Comparison of ENCODE assay signal across 8 cellular contexts in genomic region chr9:129035838-129036237, GRCh38. TPM values are rescaled to one million over a fixed set of nuclear protein-coding genes. Genes with fewer than 3 reads are reported as not detected.
DNase-seq lines count a peak whose midpoint lies in the region; ATAC-seq and TF ChIP-seq lines count a peak whose summit lies in the region.
"Not testable (repeated sequence)": the region's sequence is repeated elsewhere in the genome, so short reads cannot be mapped to it uniquely, and the experiment has no call there.

No MANE protein-coding gene starts in this region.

- peak overlapping the region; percentile 93 for H3K4me2 ChIP-seq in fibroblast of lung (ENCODE audit: extremely low read depth, insufficient read depth, low read length)

- not testable (repeated sequence) for H3K9me3 ChIP-seq in fibroblast of lung (ENCODE audit: control insufficient read depth, insufficient read depth, low read depth, low read length); lower lobe of right lung; psoas muscle; aorta (ENCODE audit: control insufficient read depth, low read length)

- H3K27ac ChIP-seq in fibroblast of lung (ENCODE audit: insufficient read depth, low read length) (peak overlapping the region; percentile 44), lower lobe of right lung (peak overlapping the region; percentile 84), psoas muscle (peak overlapping the region; percentile 89), aorta (ENCODE audit: low read depth in 1 of 2, low read length in 2 of 2) (peak overlapping the region in 1 of 2 donors; percentile 58)

- TF ChIP-seq CTCF in GM12875 (IDR thresholded peaks at IDR 0.05; ENCODE audit: borderline replicate concordance, insufficient read depth, low read depth, low read length); astrocyte of the cerebellum (IDR thresholded peaks at IDR 0.05; ENCODE audit: low read depth, low read length, missing control alignments); fibroblast of lung (conservative IDR thresholded peaks at IDR 0.05 in 1 of 2, IDR thresholded peaks at IDR 0.05 in 1 of 2; ENCODE audit: low read depth in 1 of 2, low read length in 2 of 2); lower lobe of right lung (IDR thresholded peaks at IDR 0.05); psoas muscle (IDR thresholded peaks at IDR 0.05): not testable (repeated sequence)

- POLR2A ChIA-PET in T-cell (lab: Charles Lee): interaction anchor here in 1 of 2 donors (0.9 kb wide), 1 partner anchor 25 kb away, joined by 3 read pairs; no protein-coding TSS in a partner anchor

- H4K20me1 ChIP-seq in fibroblast of lung (ENCODE audit: control insufficient read depth, extremely low read depth, insufficient read depth, low read length): not testable (repeated sequence)

- WGBS in psoas muscle, 3 donors: 32 to 48% (median 35%) methylated on average over 13 of the region's 13 CpGs
- 45 to 52% methylated on average over 13 of the region's 13 CpGs for WGBS in aorta, 2 donors

- H3K9me3 Mint-ChIP-seq in T-cell: not testable (repeated sequence)

- ATAC-seq in HG03460 (IDR thresholded peaks at IDR 0.05; ENCODE audit: unreplicated experiment) (peak; percentile 8), T-cell (replicated peaks in 1 of 4) (peak in 3 of 4 experiments; percentile 1 to 2 (median 2)), lower lobe of right lung (peak; percentile 13 to 34), psoas muscle (peak; percentile 24 to 55 (median 32)), aorta (ENCODE audit: low FRiP score) (peak; percentile 34)

- in situ Hi-C loops in astrocyte of the cerebellum (cut with HindIII; ENCODE audit: low sequenced_read_pairs): loop anchor here (10.0 kb wide), 1 partner anchor 49 kb away; the partner anchor contains the start of gene DOLPP1

- intact Hi-C loops in lower lobe of right lung (cut with DNase I): not testable (repeated sequence)
- intact Hi-C loops in psoas muscle (cut with DNase I): loop anchor here (5.0 kb wide), 2 partner anchors 36 to 46 kb away; partner anchors contain the start of gene DOLPP1 (in 1 of the 2)
- intact Hi-C loops in aorta (cut with DNase I): loop anchor here (2.0 to 5.0 kb wide), 2 partner anchors 45 to 89 kb away; partner anchors contain the start of genes DOLK (in 1 of the 2), DOLPP1 (in 1 of the 2) and NUP188 (in 1 of the 2)

- H3K4me3 ChIP-seq in GM12875 (ENCODE audit: low read depth, low read length) (peak overlapping the region; percentile 32), astrocyte of the cerebellum (ENCODE audit: low read depth, low read length) (peak overlapping the region; percentile 98), fibroblast of lung (replicated peaks in 1 of 4; ENCODE audit: control extremely low read depth in 1 of 4, insufficient read depth in 1 of 4, low read depth in 3 of 4, low read length in 4 of 4) (peak overlapping the region; percentile 52 to 95 (median 70)), lower lobe of right lung (peak overlapping the region; percentile 99), psoas muscle (peak overlapping the region; percentile 94), aorta (ENCODE audit: low read length in 2 of 2) (peak overlapping the region in 1 of 2 donors; percentile 44)

- peaks cover 13% of the 10 kb centered on the region for H3K79me2 ChIP-seq in fibroblast of lung (ENCODE audit: control insufficient read depth, insufficient read depth, low read length)

- H3K27me3 ChIP-seq in fibroblast of lung (ENCODE audit: control insufficient read depth, insufficient read depth, low read length); lower lobe of right lung (ENCODE audit: low read depth); psoas muscle (ENCODE audit: insufficient read depth in 3 of 3, low read length in 2 of 3); aorta (ENCODE audit: control insufficient read depth in 1 of 2, insufficient read depth in 2 of 2, low read length in 1 of 2): not testable (repeated sequence)

- H3K4me1 ChIP-seq in fibroblast of lung (ENCODE audit: control insufficient read depth, extremely low read depth, insufficient read depth, low read length); aorta (ENCODE audit: control insufficient read depth in 1 of 2, insufficient read depth in 2 of 2, low read length in 2 of 2): not testable (repeated sequence)
- H3K4me1 ChIP-seq in lower lobe of right lung (peaks cover 15% of the 10 kb centered on the region), psoas muscle (peaks cover 16% of the 10 kb centered on the region)

- H3K36me3 ChIP-seq in fibroblast of lung (ENCODE audit: control insufficient read depth, insufficient read depth, low read length); lower lobe of right lung; psoas muscle (ENCODE audit: insufficient read depth in 1 of 2, low read depth in 1 of 2); aorta (ENCODE audit: control insufficient read depth in 1 of 2, insufficient read depth in 2 of 2, low read length in 1 of 2): not testable (repeated sequence)

- peak overlapping the region; percentile 5 for H3K9ac ChIP-seq in fibroblast of lung (ENCODE audit: insufficient read depth, low read length)

- peak in 1 of 34 experiments; percentile 14 for DNase-seq in T-cell
- not testable (repeated sequence) for DNase-seq in astrocyte of the cerebellum (ENCODE audit: low read depth); fibroblast of lung (ENCODE audit: low read depth in 2 of 2); lower lobe of right lung; aorta
- DNase-seq in psoas muscle: peak in 1 of 2 donors; percentile 60

- CTCF ChIA-PET in T-cell (lab: Charles Lee): interaction anchor here in 1 of 2 donors (1.0 kb wide), 2 partner anchors 45 to 589 kb away, joined by 3 to 4 read pairs; partner anchors contain the start of gene DOLPP1

- H2AFZ ChIP-seq in fibroblast of lung (ENCODE audit: low read length): peak overlapping the region; percentile 98

- peak overlapping the region; percentile 80 to 90 for H3K27ac Mint-ChIP-seq in T-cell

- not testable (repeated sequence) for H3K36me3 Mint-ChIP-seq in T-cell

- H3K4me1 Mint-ChIP-seq in T-cell: peaks cover 31 to 39% (median 36%) of the 10 kb centered on the region in 3 donors

- H3K4me3 Mint-ChIP-seq in T-cell: peak overlapping the region; percentile 95 to 99 (median 95)

- not testable (repeated sequence) for H3K27me3 Mint-ChIP-seq in T-cell

RNA-seq across cellular contexts. Expression of gene MIGA2, which starts 0.6 kb away (rescaled TPM):
- total RNA-seq in T-cell (10 to 100 TPM; 60.8 to 95.7 (median 83.4) TPM), fibroblast of lung (20.8 and 23.3 TPM in 2 replicates), lower lobe of right lung (21.2 TPM), psoas muscle (10 to 100 TPM in 3 of 4 donors, 1 to 10 TPM in 1; 8.4 to 17.8 (median 14.8) TPM), aorta (10 to 100 TPM; 21.8 to 28.3 TPM)
- polyA plus RNA-seq in fibroblast of lung (9.8 and 11.4 TPM in 2 replicates), psoas muscle (10 to 100 TPM; 12.7 to 18.1 (median 13.7) TPM), aorta (10 to 100 TPM in 1 of 2 donors, 1 to 10 TPM in 1; 8.5 to 32.3 TPM)
- polyA plus RNA-seq in fibroblast of lung (2012): 10.1 and 15.0 TPM in 2 replicates
- polyA minus RNA-seq in fibroblast of lung (ENCODE audit: low replicate concordance): 10.7 and 13.3 TPM in 2 replicates

RNA-seq across cellular contexts. Expression of gene SH3GLB2, which starts 7.7 kb away (rescaled TPM):
- total RNA-seq in T-cell (100 to 1,000 TPM in 3 of 5 donors, 10 to 100 TPM in 2; 85.8 to 140 (median 131) TPM), fibroblast of lung (27.5 and 42.3 TPM in 2 replicates), lower lobe of right lung (94.7 TPM), psoas muscle (10 to 100 TPM; 33.8 to 56.8 (median 45.1) TPM), aorta (100 to 1,000 TPM in 1 of 2 donors, 10 to 100 TPM in 1; 64.9 to 107 TPM)
- polyA plus RNA-seq in fibroblast of lung (27.3 and 38.7 TPM in 2 replicates), psoas muscle (10 to 100 TPM; 22.2 to 33.5 (median 28.0) TPM), aorta (100 to 1,000 TPM in 1 of 2 donors, 10 to 100 TPM in 1; 34.4 to 232 TPM)
- 28.2 and 40.4 TPM in 2 replicates for polyA plus RNA-seq in fibroblast of lung (2012)
- 42.6 and 51.3 TPM in 2 replicates for polyA minus RNA-seq in fibroblast of lung (ENCODE audit: low replicate concordance)

RNA-seq across cellular contexts. Expression of gene DOLPP1, which starts 45.1 kb away (rescaled TPM):
- 10 to 100 TPM in 3 of 5 donors, 1 to 10 TPM in 2; 5.1 to 14.4 (median 11.8) TPM for total RNA-seq in T-cell
- 4.9 and 7.4 TPM in 2 replicates for total RNA-seq in fibroblast of lung
- polyA plus RNA-seq in fibroblast of lung: 9.7 and 12.2 TPM in 2 replicates
- 10.4 and 13.3 TPM in 2 replicates for polyA plus RNA-seq in fibroblast of lung (2012)
- 20.6 and 27.9 TPM in 2 replicates for polyA minus RNA-seq in fibroblast of lung (ENCODE audit: low replicate concordance)
- total RNA-seq in lower lobe of right lung: 9.5 TPM
- 1 to 10 TPM; 2.1 to 4.7 (median 4.2) TPM for total RNA-seq in psoas muscle
- 1 to 10 TPM; 2.3 to 5.2 (median 4.7) TPM for polyA plus RNA-seq in psoas muscle
- total RNA-seq in aorta: 1 to 10 TPM; 4.0 to 5.1 TPM
- polyA plus RNA-seq in aorta: 1 to 10 TPM; 2.1 to 4.9 TPM
